In the genomic region with DNA sequence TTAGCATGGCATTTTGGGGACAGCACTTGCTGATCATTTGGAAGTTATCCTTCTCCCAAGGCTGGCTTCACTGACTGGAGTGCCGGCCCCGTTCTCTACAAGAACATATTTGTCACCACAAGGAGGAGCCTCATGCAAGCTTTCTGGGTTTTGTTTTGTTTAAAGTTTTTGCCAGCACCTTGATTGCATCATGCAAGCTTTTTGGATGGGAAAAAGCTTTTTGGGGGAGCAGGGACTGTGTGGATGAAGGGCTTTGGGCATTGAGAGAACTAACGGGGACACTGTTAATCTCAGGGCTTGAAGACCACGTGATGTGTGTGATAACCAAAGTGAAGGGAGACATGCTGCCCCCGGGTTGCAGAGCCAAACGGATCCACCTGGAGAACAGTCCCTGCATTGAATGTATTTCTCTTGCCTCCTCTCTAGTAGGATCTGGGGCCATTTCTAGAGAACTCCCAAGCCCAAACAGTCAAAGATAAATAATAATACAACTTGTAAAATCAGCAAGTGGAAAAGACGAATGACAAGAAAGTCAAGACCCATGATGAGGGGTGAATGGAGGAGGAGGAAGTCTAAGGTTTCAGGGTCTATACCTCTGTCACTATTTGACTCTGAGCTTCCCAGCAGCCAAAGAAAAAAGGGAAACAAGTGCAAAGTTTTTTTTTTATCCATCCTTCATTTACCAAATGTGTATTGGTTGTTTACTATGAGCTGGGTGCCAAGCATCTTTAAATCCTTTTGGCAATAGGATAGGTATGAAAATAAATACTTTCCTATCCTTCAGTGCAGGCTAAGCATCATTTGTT, we compare ENCODE assay signal across 8 cellular contexts. TPM values are rescaled to one million over a fixed set of nuclear protein-coding genes. Genes with fewer than 3 reads are reported as not detected.
DNase-seq lines count a peak whose midpoint lies in the region; ATAC-seq and TF ChIP-seq lines count a peak whose summit lies in the region.

No MANE protein-coding gene starts in this region.

- H3K4me2 ChIP-seq in BLaER1 treated with 17β-estradiol and CSF1 and Interleukin-3, amounts not matched to agents 10 nM and 100 nM: peak overlapping the region in 6 of 11 experiments; percentile 0 to 70 (median 30); a peak in 6 of 22 replicates

- peaks cover 17% of the 10 kb centered on the region for H3K27me3 Mint-ChIP-seq in type B pancreatic cell

- H3K36me3 Mint-ChIP-seq in type B pancreatic cell: no peaks in the 10 kb centered on the region

- H3K36me3 ChIP-seq in BLaER1 treated with 17β-estradiol and CSF1 and Interleukin-3, amounts not matched to agents 10 nM and 100 nM: no peaks in the 10 kb centered on the region

- no peaks in the 10 kb centered on the region for H3K27me3 ChIP-seq in BLaER1 treated with 17β-estradiol and CSF1 and Interleukin-3, amounts not matched to agents 10 nM and 100 nM
- peaks cover 13% of the 10 kb centered on the region for H3K27me3 ChIP-seq in foreskin keratinocyte

- TF ChIP-seq CTCF in foreskin keratinocyte (conservative IDR thresholded peaks at IDR 0.05) (peak; percentile 85), type B pancreatic cell (conservative IDR thresholded peaks at IDR 0.05) (peak; percentile 74)

- no peak overlapping the region for H3K4me3 Mint-ChIP-seq in type B pancreatic cell

- no peak overlapping the region for H3K9ac ChIP-seq in BLaER1 treated with 17β-estradiol and CSF1 and Interleukin-3, amounts not matched to agents 10 nM and 100 nM

- peak overlapping the region in 2 of 11 experiments; percentile 23 to 56; a peak in 2 of 22 replicates for H3K27ac ChIP-seq in BLaER1 treated with 17β-estradiol and CSF1 and Interleukin-3, amounts not matched to agents 10 nM and 100 nM
- no peak overlapping the region for H3K27ac ChIP-seq in foreskin keratinocyte

- DNase-seq in H4 (ENCODE audit: low spot score) (peak; percentile 26), foreskin keratinocyte (peak in 1 of 2 donors; percentile 41), type B pancreatic cell (ENCODE audit: extremely low spot score, unreplicated experiment) (no peak), T-helper 9 cell (no peak), NCI-H1436 treated with DMSO at 0.1 percent for 48 hours (lab: John Stamatoyannopoulos, UW) (no peak)

- H4K20me1 ChIP-seq in BLaER1 treated with 17β-estradiol and CSF1 and Interleukin-3, amounts not matched to agents 10 nM and 100 nM: no peaks in the 10 kb centered on the region

- ATAC-seq in SK-N-SH treated with all-trans-retinoic acid at 6 μM for 48 hours (peak; percentile 53; the same call in 2 of the 3 replicates), foreskin keratinocyte (peak; percentile 54), HG02981 (IDR thresholded peaks at IDR 0.05; ENCODE audit: unreplicated experiment) (no peak)

- H3K4me1 Mint-ChIP-seq in type B pancreatic cell (ENCODE audit: unreplicated experiment): peaks cover 15% of the 10 kb centered on the region

- H3K9me3 ChIP-seq in BLaER1 treated with 17β-estradiol and CSF1 and Interleukin-3, amounts not matched to agents 10 nM and 100 nM (replicated peaks in 1 of 11): no peaks in the 10 kb centered on the region

- H3K4me1 ChIP-seq in BLaER1 treated with 17β-estradiol and CSF1 and Interleukin-3, amounts not matched to agents 10 nM and 100 nM: peaks cover 28 to 78% (median 50%) of the 10 kb centered on the region in 10 experiments
- H3K4me1 ChIP-seq in foreskin keratinocyte: no peaks in the 10 kb centered on the region

- H3K9me3 Mint-ChIP-seq in type B pancreatic cell: no peaks in the 10 kb centered on the region

- peak overlapping the region; percentile 67 for H3K27ac Mint-ChIP-seq in type B pancreatic cell

- no peak overlapping the region for H3K4me3 ChIP-seq in BLaER1 treated with 17β-estradiol and CSF1 and Interleukin-3, amounts not matched to agents 10 nM and 100 nM

TF ChIP-seq in SK-N-SH treated with all-trans-retinoic acid at 6 μM for 48 hours, 23 proteins besides CTCF, POLR2A, EP300 and RAD21:
- TF ChIP-seq ZNF8 (CRISPR knock-in tag; IDR thresholded peaks at IDR 0.05) (no peak), RARB (CRISPR knock-in tag; IDR thresholded peaks at IDR 0.05) (no peak), GLIS3 (CRISPR knock-in tag; IDR thresholded peaks at IDR 0.05) (no peak), ZFP3 (CRISPR knock-in tag; IDR thresholded peaks at IDR 0.05) (no peak), OSR1 (CRISPR knock-in tag; IDR thresholded peaks at IDR 0.05) (no peak)
- TF ChIP-seq, protein P1, sequence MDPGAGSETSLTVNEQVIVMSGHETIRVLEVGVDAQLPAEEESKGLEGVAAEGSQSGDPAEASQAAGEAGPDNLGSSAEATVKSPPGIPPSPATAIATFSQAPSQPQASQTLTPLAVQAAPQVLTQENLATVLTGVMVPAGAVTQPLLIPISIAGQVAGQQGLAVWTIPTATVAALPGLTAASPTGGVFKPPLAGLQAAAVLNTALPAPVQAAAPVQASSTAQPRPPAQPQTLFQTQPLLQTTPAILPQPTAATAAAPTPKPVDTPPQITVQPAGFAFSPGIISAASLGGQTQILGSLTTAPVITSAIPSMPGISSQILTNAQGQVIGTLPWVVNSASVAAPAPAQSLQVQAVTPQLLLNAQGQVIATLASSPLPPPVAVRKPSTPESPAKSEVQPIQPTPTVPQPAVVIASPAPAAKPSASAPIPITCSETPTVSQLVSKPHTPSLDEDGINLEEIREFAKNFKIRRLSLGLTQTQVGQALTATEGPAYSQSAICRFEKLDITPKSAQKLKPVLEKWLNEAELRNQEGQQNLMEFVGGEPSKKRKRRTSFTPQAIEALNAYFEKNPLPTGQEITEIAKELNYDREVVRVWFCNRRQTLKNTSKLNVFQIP (CRISPR knock-in tag; IDR thresholded peaks at IDR 0.05; ENCODE audit: borderline replicate concordance, low read depth): no peak
- TF ChIP-seq, protein P2, sequence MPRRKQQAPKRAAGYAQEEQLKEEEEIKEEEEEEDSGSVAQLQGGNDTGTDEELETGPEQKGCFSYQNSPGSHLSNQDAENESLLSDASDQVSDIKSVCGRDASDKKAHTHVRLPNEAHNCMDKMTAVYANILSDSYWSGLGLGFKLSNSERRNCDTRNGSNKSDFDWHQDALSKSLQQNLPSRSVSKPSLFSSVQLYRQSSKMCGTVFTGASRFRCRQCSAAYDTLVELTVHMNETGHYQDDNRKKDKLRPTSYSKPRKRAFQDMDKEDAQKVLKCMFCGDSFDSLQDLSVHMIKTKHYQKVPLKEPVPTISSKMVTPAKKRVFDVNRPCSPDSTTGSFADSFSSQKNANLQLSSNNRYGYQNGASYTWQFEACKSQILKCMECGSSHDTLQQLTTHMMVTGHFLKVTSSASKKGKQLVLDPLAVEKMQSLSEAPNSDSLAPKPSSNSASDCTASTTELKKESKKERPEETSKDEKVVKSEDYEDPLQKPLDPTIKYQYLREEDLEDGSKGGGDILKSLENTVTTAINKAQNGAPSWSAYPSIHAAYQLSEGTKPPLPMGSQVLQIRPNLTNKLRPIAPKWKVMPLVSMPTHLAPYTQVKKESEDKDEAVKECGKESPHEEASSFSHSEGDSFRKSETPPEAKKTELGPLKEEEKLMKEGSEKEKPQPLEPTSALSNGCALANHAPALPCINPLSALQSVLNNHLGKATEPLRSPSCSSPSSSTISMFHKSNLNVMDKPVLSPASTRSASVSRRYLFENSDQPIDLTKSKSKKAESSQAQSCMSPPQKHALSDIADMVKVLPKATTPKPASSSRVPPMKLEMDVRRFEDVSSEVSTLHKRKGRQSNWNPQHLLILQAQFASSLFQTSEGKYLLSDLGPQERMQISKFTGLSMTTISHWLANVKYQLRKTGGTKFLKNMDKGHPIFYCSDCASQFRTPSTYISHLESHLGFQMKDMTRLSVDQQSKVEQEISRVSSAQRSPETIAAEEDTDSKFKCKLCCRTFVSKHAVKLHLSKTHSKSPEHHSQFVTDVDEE (CRISPR knock-in tag; IDR thresholded peaks at IDR 0.05): no peak

RNA-seq across cellular contexts. Expression of a gene that starts 17.2 kb away (rescaled TPM):
- not detected in 2 replicates for total RNA-seq in H4 (2014; rRNA removed; shearing (Covaris generic))
- not detected in 2 replicates for total RNA-seq in foreskin keratinocyte
- not detected in 2 replicates for polyA plus RNA-seq in foreskin keratinocyte
- total RNA-seq in type B pancreatic cell (ENCODE audit: low replicate concordance): 0.50 TPM in 1 of 2 replicates, not detected in the other

RNA-seq across cellular contexts. Expression of a gene that starts 48.4 kb away (rescaled TPM):
- total RNA-seq in H4 (2014; rRNA removed; shearing (Covaris generic)): 16.1 and 17.1 TPM in 2 replicates
- total RNA-seq in foreskin keratinocyte (20.7 and 21.8 TPM in 2 replicates), type B pancreatic cell (ENCODE audit: low replicate concordance) (35.4 and 42.3 TPM in 2 replicates)
- polyA plus RNA-seq in foreskin keratinocyte: 20.5 and 22.5 TPM in 2 replicates
